Comparison of ENCODE assay signal across 13 cellular contexts in genomic region chr10:79437111-79437814, GRCh38. TPM values are rescaled to one million over a fixed set of nuclear protein-coding genes. Genes with fewer than 3 reads are reported as not detected.
A peak's percentile ranks its signal among the peaks of the same experiment; 100 is the strongest.
DNase-seq lines count a peak whose midpoint lies in the region; TF ChIP-seq lines count a peak whose summit lies in the region.
"Had no signal": no experiment of that assay in that cellular context is flagged by ENCODE, and none has a peak within 500 bp of the region (broad histone marks: within the 10 kb centered on the region; RNA-seq: fewer than 3 reads in every experiment).

No MANE protein-coding gene starts in this region.

- no peak for TF ChIP-seq EP300 in tibial nerve (IDR thresholded peaks at IDR 0.05)

- no peak for TF ChIP-seq CTCF in tibial nerve (IDR thresholded peaks at IDR 0.05)
- no peak for TF ChIP-seq CTCF in nephron progenitor cell (IDR thresholded peaks at IDR 0.05)

- 63 to 77% methylated on average over 12 of the region's 12 CpGs for WGBS in tibial nerve, 2 donors

- H3K27ac Mint-ChIP-seq in nephron progenitor cell: no peak overlapping the region
- H3K27ac Mint-ChIP-seq: activated naive CD8-positive, alpha-beta T cell; CD8-positive, alpha-beta T cell; stimulated activated memory B cell treated with anti-CD40 and anti-IgM and Interleukin-4, amounts not matched to agents 10 μg/mL and 1 μg/mL and 100 μg/mL, for 72 hours had no signal

- H3K9ac ChIP-seq in muscle layer of colon (ENCODE audit: low read length): peak overlapping the region; percentile 29

- H3K4me1 ChIP-seq in muscle layer of colon (ENCODE audit: insufficient read depth, low read length) (peaks cover 100% of the 10 kb centered on the region), tibial nerve (peaks cover 0 to 100% (median 93%) of the 10 kb centered on the region in 4 donors)

- peaks cover 81% of the 10 kb centered on the region for H3K4me1 Mint-ChIP-seq in nephron progenitor cell

- H3K36me3 ChIP-seq in MG63: peaks cover 19% of the 10 kb centered on the region
- peaks cover 15% of the 10 kb centered on the region for H3K36me3 ChIP-seq in muscle layer of colon (ENCODE audit: insufficient read depth, low read length)
- H3K36me3 ChIP-seq in tibial nerve: peaks cover 0 to 11% (median 0%) of the 10 kb centered on the region in 3 donors
- H3K36me3 ChIP-seq: neutrophil had no signal

- H3K27me3 ChIP-seq in MG63 (no peaks in the 10 kb centered on the region), muscle layer of colon (ENCODE audit: control insufficient read depth in 1 of 2, insufficient read depth in 2 of 2, low read length in 2 of 2) (no peaks in the 10 kb centered on the region), tibial nerve (no peaks in the 10 kb centered on the region)

- TF ChIP-seq POLR2A in tibial nerve (IDR thresholded peaks at IDR 0.05): no peak

- no peaks in the 10 kb centered on the region for H3K9me3 Mint-ChIP-seq in nephron progenitor cell
- H3K9me3 Mint-ChIP-seq: CD8-positive, alpha-beta T cell; stimulated activated memory B cell treated with anti-CD40 and anti-IgM and Interleukin-4, amounts not matched to agents 10 μg/mL and 1 μg/mL and 100 μg/mL, for 72 hours had no signal

- DNase-seq in MG63: peak; percentile 43
- no peak for DNase-seq in caudate nucleus (lab: John Stamatoyannopoulos, UW)
- no peak for DNase-seq in tibial nerve (ENCODE audit: low spot score in 2 of 2)
- DNase-seq in nephron progenitor cell: no peak
- DNase-seq in NCI-H69 (lab: John Stamatoyannopoulos, UW): no peak
- DNase-seq in NCI-H526 (lab: John Stamatoyannopoulos, UW): no peak
- DNase-seq: CD8-positive, alpha-beta T cell; effector CD8-positive, alpha-beta T cell; stimulated activated CD4-positive, alpha-beta T cell treated with anti-CD3 and anti-CD28 coated beads, Interleukin-1b, Interleukin-23, amount 100 ng/mL, for 48 hours had no signal

- no peaks in the 10 kb centered on the region for H3K9me3 ChIP-seq in MG63
- H3K9me3 ChIP-seq in muscle layer of colon (ENCODE audit: low read length): no peaks in the 10 kb centered on the region
- H3K9me3 ChIP-seq in tibial nerve: no peaks in the 10 kb centered on the region
- H3K9me3 ChIP-seq: neutrophil had no signal

- H3K36me3 Mint-ChIP-seq in nephron progenitor cell (ENCODE audit: low read depth): no peaks in the 10 kb centered on the region
- H3K36me3 Mint-ChIP-seq: activated naive CD8-positive, alpha-beta T cell; CD8-positive, alpha-beta T cell; stimulated activated memory B cell treated with anti-CD40 and anti-IgM and Interleukin-4, amounts not matched to agents 10 μg/mL and 1 μg/mL and 100 μg/mL, for 72 hours had no signal

- no peak overlapping the region for H3K4me3 Mint-ChIP-seq in nephron progenitor cell
- H3K4me3 Mint-ChIP-seq: activated naive CD8-positive, alpha-beta T cell; CD8-positive, alpha-beta T cell; stimulated activated memory B cell treated with anti-CD40 and anti-IgM and Interleukin-4, amounts not matched to agents 10 μg/mL and 1 μg/mL and 100 μg/mL, for 72 hours had no signal

- H3K27ac ChIP-seq in caudate nucleus (ENCODE audit: low read depth, low read length): peak overlapping the region; percentile 84
- H3K27ac ChIP-seq in muscle layer of colon (ENCODE audit: low read depth, low read length): peak overlapping the region; percentile 96
- H3K27ac ChIP-seq in tibial nerve: peak overlapping the region; percentile 86 to 98 (median 94)
- H3K27ac ChIP-seq: neutrophil had no signal

- H3K27me3 Mint-ChIP-seq in nephron progenitor cell (ENCODE audit: low read depth, poor library complexity): peaks cover 3% of the 10 kb centered on the region
- H3K27me3 Mint-ChIP-seq: activated naive CD8-positive, alpha-beta T cell had no signal

- no peak overlapping the region for H3K4me3 ChIP-seq in MG63
- peak overlapping the region in 1 of 2 donors; percentile 49 for H3K4me3 ChIP-seq in muscle layer of colon (ENCODE audit: low read depth in 1 of 2, low read length in 2 of 2)
- H3K4me3 ChIP-seq in tibial nerve: no peak overlapping the region

RNA-seq across cellular contexts. Expression of gene ZCCHC24, which starts 8.2 kb away (rescaled TPM):
- total RNA-seq in MG63 (2014; rRNA removed; shearing (Covaris generic); ENCODE audit: low replicate concordance): 17.8 and 20.5 TPM in 2 replicates
- total RNA-seq in tibial nerve: 100 to 1,000 TPM; 122 to 165 (median 138) TPM
